2 cellular contexts compared by ENCODE assay signal in the genomic region with DNA sequence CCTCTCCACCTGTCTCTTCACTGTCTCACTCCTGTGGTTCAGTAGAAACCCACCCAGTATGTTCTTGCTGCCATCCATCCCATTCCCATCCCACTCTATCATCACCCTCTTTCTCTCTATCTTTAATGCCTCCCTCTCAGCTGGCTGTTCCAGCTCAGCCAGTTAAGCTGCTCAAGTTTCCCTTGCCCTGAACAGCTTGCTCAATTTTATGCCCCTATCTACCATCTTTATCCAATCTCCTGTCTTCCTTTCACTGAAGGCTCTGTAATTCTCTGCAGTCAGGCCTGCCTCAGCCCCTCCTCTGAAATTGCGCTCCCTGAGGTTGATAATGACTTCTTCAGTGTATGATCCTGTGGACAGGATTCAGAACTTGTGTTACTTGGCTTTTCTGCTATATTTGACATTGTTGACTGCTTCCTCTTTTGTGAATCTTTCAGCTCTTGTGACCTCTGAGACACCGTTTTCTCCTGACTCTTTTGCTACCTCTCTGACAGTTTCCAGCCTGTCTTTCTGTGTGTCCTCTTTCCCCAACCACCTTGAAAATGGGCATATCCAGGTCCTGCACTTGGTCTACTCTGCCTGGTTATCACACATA.
TF ChIP-seq lines count a peak whose summit lies in the region.

No MANE protein-coding gene starts in this region.

TF ChIP-seq in HCT116, 20 proteins besides CTCF, POLR2A, EP300 and RAD21 (continued from another document):
- no peak for TF ChIP-seq ATF3 (IDR thresholded peaks at IDR 0.05)
- TF ChIP-seq SRF (IDR thresholded peaks at IDR 0.05; ENCODE audit: low read depth), result no peak
- TF ChIP-seq YY1 (IDR thresholded peaks at IDR 0.05; ENCODE audit: extremely low read depth, insufficient replicate concordance, low read depth, low read length), result no peak
- no peak for TF ChIP-seq JUND (IDR thresholded peaks at IDR 0.05)
- TF ChIP-seq, protein P1, sequence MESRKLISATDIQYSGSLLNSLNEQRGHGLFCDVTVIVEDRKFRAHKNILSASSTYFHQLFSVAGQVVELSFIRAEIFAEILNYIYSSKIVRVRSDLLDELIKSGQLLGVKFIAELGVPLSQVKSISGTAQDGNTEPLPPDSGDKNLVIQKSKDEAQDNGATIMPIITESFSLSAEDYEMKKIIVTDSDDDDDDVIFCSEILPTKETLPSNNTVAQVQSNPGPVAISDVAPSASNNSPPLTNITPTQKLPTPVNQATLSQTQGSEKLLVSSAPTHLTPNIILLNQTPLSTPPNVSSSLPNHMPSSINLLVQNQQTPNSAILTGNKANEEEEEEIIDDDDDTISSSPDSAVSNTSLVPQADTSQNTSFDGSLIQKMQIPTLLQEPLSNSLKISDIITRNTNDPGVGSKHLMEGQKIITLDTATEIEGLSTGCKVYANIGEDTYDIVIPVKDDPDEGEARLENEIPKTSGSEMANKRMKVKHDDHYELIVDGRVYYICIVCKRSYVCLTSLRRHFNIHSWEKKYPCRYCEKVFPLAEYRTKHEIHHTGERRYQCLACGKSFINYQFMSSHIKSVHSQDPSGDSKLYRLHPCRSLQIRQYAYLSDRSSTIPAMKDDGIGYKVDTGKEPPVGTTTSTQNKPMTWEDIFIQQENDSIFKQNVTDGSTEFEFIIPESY (IDR thresholded peaks at IDR 0.05; ENCODE audit: extremely low read depth, insufficient replicate concordance, low read length), result no peak
- TF ChIP-seq FOSL1 (IDR thresholded peaks at IDR 0.05; ENCODE audit: low read depth), result no peak
- TF ChIP-seq REST (IDR thresholded peaks at IDR 0.05; ENCODE audit: low read depth), result no peak
- no peak for TF ChIP-seq ZNF274 (IDR thresholded peaks at IDR 0.05; ENCODE audit: low read depth, low read length)
- TF ChIP-seq EZH2 (IDR thresholded peaks at IDR 0.05), result no peak
- no peak for TF ChIP-seq EGR1 (IDR thresholded peaks at IDR 0.05; ENCODE audit: low read depth)
- TF ChIP-seq ZFX (IDR thresholded peaks at IDR 0.05), result no peak
- no peak for TF ChIP-seq MAX (IDR thresholded peaks at IDR 0.05)
- TF ChIP-seq CEBPB (IDR thresholded peaks at IDR 0.05; ENCODE audit: low read depth), result no peak
- TF ChIP-seq ELF1 (IDR thresholded peaks at IDR 0.05; ENCODE audit: borderline replicate concordance, low read depth), result no peak
- TF ChIP-seq TCF7L2 (IDR thresholded peaks at IDR 0.05; ENCODE audit: borderline replicate concordance, extremely low read depth, insufficient read depth, insufficient read length), result no peak

TF ChIP-seq in GM23338, 12 proteins besides CTCF, POLR2A, EP300 and RAD21 (continued from another document):
- TF ChIP-seq REST (IDR thresholded peaks at IDR 0.05; ENCODE audit: unreplicated experiment) (no peak), STAT1 (IDR thresholded peaks at IDR 0.05; ENCODE audit: unreplicated experiment) (no peak), ZNF462 (CRISPR knock-in tag; IDR thresholded peaks at IDR 0.05) (no peak), ETS1 (IDR thresholded peaks at IDR 0.05) (no peak)
